Comparison of ENCODE assay signal across 14 cellular contexts in genomic region chr3:34864011-34864410, GRCh38.
DNase-seq lines count a peak whose midpoint lies in the region; ATAC-seq, FAIRE-seq and TF ChIP-seq lines count a peak whose summit lies in the region.
"Had no signal": no experiment of that assay in that cellular context is flagged by ENCODE, and none has a peak within 500 bp of the region (broad histone marks: within the 10 kb centered on the region; RNA-seq: fewer than 3 reads in every experiment).

No MANE protein-coding gene starts in this region.

- H3K4me1 Mint-ChIP-seq in osteocyte (ENCODE audit: unreplicated experiment): peaks cover 28% of the 10 kb centered on the region

- H3K36me3 Mint-ChIP-seq in osteocyte (ENCODE audit: unreplicated experiment): no peaks in the 10 kb centered on the region

- no peaks in the 10 kb centered on the region for H3K9me3 Mint-ChIP-seq in osteocyte (ENCODE audit: unreplicated experiment)

- peak; percentile 79 for DNase-seq in HT1080 (ENCODE audit: low read depth)
- peak; percentile 3 for DNase-seq in RKO (ENCODE audit: low spot score)
- peak; percentile 5 to 19 for DNase-seq in cardiac fibroblast (ENCODE audit: low read depth in 2 of 2)
- no peak for DNase-seq in osteocyte (ENCODE audit: extremely low spot score, unreplicated experiment)
- no peak for DNase-seq in ureter (ENCODE audit: low spot score)
- DNase-seq in frontal cortex (ENCODE audit: low spot score in 2 of 2): no peak
- DNase-seq: KG1, MM.1S, NCI-H187 treated with DMSO at 0.1 percent for 48 hours, NCI-H446, NCI-H774, SIG-M5 had no signal

- ATAC-seq in GM18858 (IDR thresholded peaks at IDR 0.05; ENCODE audit: unreplicated experiment): no peak
- no peak for ATAC-seq in HG02970 (IDR thresholded peaks at IDR 0.05; ENCODE audit: low FRiP score, unreplicated experiment)

- peaks cover 5% of the 10 kb centered on the region for H3K27me3 Mint-ChIP-seq in osteocyte (ENCODE audit: unreplicated experiment)

- H3K4me3 ChIP-seq in cardiac fibroblast (replicated peaks in 1 of 2; ENCODE audit: low read depth in 2 of 2, low read length in 2 of 2): no peak overlapping the region

- FAIRE-seq in frontal cortex (lab: Jason Lieb, UNC): no peak

- H3K27ac Mint-ChIP-seq in osteocyte (ENCODE audit: unreplicated experiment): peak overlapping the region; percentile 43

- H3K4me3 Mint-ChIP-seq in osteocyte (ENCODE audit: unreplicated experiment): no peak overlapping the region

- TF ChIP-seq CTCF in cardiac fibroblast (IDR thresholded peaks at IDR 0.05; ENCODE audit: low read depth, low read length): no peak
- no peak for TF ChIP-seq CTCF in osteocyte (IDR thresholded peaks at IDR 0.05)

Comparison
In these comparisons a context has a peak if more than half of its experiments do, and no peak if none do; other contexts are left out.
1. DNase-seq: peak in HT1080 (single experiment), RKO (single experiment) and cardiac fibroblast (2 of 2); none in osteocyte (single experiment), ureter (single experiment) and frontal cortex (0 of 2).